In genomic region chr12:34166427-34167060, GRCh38 we compare ENCODE assay signal across 27 cellular contexts.
"Had no signal": no experiment of that assay in that cellular context is flagged by ENCODE, and none has a peak within 500 bp of the region (broad histone marks: within the 10 kb centered on the region; RNA-seq: fewer than 3 reads in every experiment).

No MANE protein-coding gene starts in this region.

- H3K4me3 ChIP-seq: heart left ventricle, left lung, lower lobe of right lung, ovary, right atrium auricular region, right lobe of liver, smooth muscle cell, stomach, testis, thyroid gland, transverse colon, vagina had no signal

- H3K36me3 ChIP-seq: heart left ventricle, left lung, lower lobe of right lung, neutrophil, ovary, right atrium auricular region, right lobe of liver, stomach, thyroid gland, transverse colon, vagina had no signal

- H3K27ac ChIP-seq: heart left ventricle, left lung, lower lobe of right lung, neutrophil, ovary, right atrium auricular region, right lobe of liver, stomach, testis, thyroid gland, transverse colon, vagina had no signal

- H3K27me3 ChIP-seq: heart left ventricle, left lung, neutrophil, ovary, right atrium auricular region, right lobe of liver, stomach, testis, thyroid gland, transverse colon, vagina had no signal

- H3K4me1 ChIP-seq: heart left ventricle, left lung, lower lobe of right lung, right atrium auricular region, right lobe of liver, stomach, testis, thyroid gland, transverse colon, vagina had no signal

- DNase-seq: hypothalamus; islet precursor cell; kidney glomerular epithelial cell; left colon; lower lobe of right lung; mammary epithelial cell; mesenchymal stem cell; naive thymus-derived CD8-positive, alpha-beta T cell; occipital lobe; ovary; stimulated activated CD4-positive, alpha-beta T cell treated with anti-CD3 and anti-CD28 coated beads, Interleukin-12 subunit alpha, Interleukin-12 subunit beta, amount 100 ng/mL, for 4 hours; stimulated activated CD4-positive, alpha-beta T cell treated with anti-CD3 and anti-CD28 coated beads, Interleukin-15, amount 100 ng/mL, for 24 hours; stimulated activated CD4-positive, alpha-beta T cell treated with anti-CD3 and anti-CD28 coated beads, Interleukin-2, amount 100 ng/mL, for 24 hours; stimulated activated CD4-positive, alpha-beta T cell treated with anti-CD3 and anti-CD28 coated beads, Interleukin-4, amount 100 ng/mL, for 1 hour; stimulated activated naive CD4-positive, alpha-beta T cell; stomach; testis; thyroid gland; transverse colon had no signal

- H3K9me3 ChIP-seq: heart left ventricle, lower lobe of right lung, neutrophil, ovary, right atrium auricular region, right lobe of liver, stomach, testis, thyroid gland, transverse colon, vagina had no signal

- ATAC-seq: heart left ventricle; left colon; left lung; lower lobe of right lung; naive thymus-derived CD8-positive, alpha-beta T cell; right lobe of liver; stimulated activated effector memory CD8-positive, alpha-beta T cell treated with anti-CD3 and anti-CD28 coated beads, Interleukin-12 subunit alpha, Interleukin-12 subunit beta, amount 100 ng/mL, for 72 hours had no signal
